In the genomic region with DNA sequence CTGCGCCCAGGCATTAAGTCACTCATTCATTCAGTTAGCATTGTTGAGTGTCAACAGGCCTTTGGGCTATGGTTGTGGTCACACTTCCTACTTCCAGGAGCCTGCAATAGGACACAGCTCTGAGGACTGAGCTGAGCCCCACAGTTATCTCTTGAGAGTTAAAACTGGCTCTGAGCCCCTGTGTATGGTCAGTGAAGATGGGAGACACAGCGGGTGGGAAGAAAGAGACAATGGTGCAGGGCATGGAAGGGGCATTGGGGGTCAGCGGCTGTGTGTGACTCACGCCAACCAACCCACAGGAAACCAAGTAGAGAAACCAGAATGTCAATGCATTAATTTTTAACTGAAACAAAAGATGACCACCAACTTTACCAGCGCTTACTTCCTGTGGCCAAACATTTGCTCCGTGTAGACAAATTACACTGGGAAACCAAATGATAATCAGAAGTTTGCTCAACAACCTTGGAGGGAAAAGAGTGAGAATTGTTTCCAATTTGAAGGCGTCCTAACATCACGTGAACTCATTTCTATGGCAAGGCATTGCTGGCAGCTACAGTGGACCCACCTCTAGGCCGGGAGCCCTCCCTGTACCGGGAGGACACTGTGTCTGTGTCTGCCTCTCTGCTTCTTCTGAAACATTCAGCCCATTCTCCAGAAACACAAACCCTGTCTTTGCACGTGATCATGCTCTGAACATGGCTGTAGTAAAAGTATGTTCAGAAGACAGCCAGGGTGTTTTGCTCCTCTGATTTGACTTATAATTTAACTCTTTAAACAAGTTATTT, we compare ENCODE assay signal across 15 cellular contexts.
DNase-seq lines count a peak whose midpoint lies in the region; ATAC-seq and TF ChIP-seq lines count a peak whose summit lies in the region.
"Had no signal": no experiment of that assay in that cellular context is flagged by ENCODE, and none has a peak within 500 bp of the region (broad histone marks: within the 10 kb centered on the region; RNA-seq: fewer than 3 reads in every experiment).

No MANE protein-coding gene starts in this region.

- peaks cover 42% of the 10 kb centered on the region for H3K4me1 ChIP-seq in Loucy (ENCODE audit: insufficient read depth, low read length, poor library complexity, severe bottlenecking)

- peak; percentile 71 for ATAC-seq in GM18861 (IDR thresholded peaks at IDR 0.05; ENCODE audit: unreplicated experiment)
- peak; percentile 51 for ATAC-seq in GM21786 (IDR thresholded peaks at IDR 0.05; ENCODE audit: unreplicated experiment)
- no peak for ATAC-seq in GM21576 (IDR thresholded peaks at IDR 0.05; ENCODE audit: unreplicated experiment)
- ATAC-seq: stimulated activated memory B cell treated with anti-CD40 and anti-IgM and Interleukin-4, amounts not matched to agents 10 μg/mL and 1 μg/mL and 100 μg/mL, for 72 hours had no signal

- no peak overlapping the region for H2AFZ ChIP-seq in Loucy (ENCODE audit: low read length)

- peak overlapping the region; percentile 11 for H3K4me2 ChIP-seq in Loucy (ENCODE audit: low read depth, low read length, poor library complexity, severe bottlenecking)
- H3K4me2 ChIP-seq: SK-N-SH had no signal

- TF ChIP-seq CTCF in Loucy (conservative IDR thresholded peaks at IDR 0.05; ENCODE audit: low read length): no peak

- H3K9ac ChIP-seq in Loucy (ENCODE audit: low read depth, low read length, poor library complexity, severe bottlenecking): no peak overlapping the region
- H3K9ac ChIP-seq: SK-N-SH had no signal

- no peaks in the 10 kb centered on the region for H4K20me1 ChIP-seq in Loucy (ENCODE audit: insufficient read depth, low read length, poor library complexity, severe bottlenecking)

- H3K9me2 ChIP-seq in Loucy (replicated peaks; ENCODE audit: low read depth, low read length): no peaks in the 10 kb centered on the region
- H3K9me2 ChIP-seq: SK-N-SH had no signal

- H3K36me3 ChIP-seq in Loucy (ENCODE audit: insufficient read depth, low read length): no peaks in the 10 kb centered on the region

- H3K9me3 ChIP-seq in Loucy (ENCODE audit: insufficient read depth, low read depth, low read length): no peaks in the 10 kb centered on the region
- H3K9me3 ChIP-seq: SK-N-SH had no signal

- H3K79me2 ChIP-seq in Loucy (ENCODE audit: insufficient read depth, low read length): no peaks in the 10 kb centered on the region

- peak; percentile 20 for DNase-seq in mesenteric fat pad (ENCODE audit: low spot score)
- DNase-seq in dedifferentiated amniotic fluid mesenchymal stem cell (ENCODE audit: extremely low spot score): no peak
- no peak for DNase-seq in hepatic stellate cell (ENCODE audit: low spot score)
- DNase-seq in DMS153 (lab: John Stamatoyannopoulos, UW): no peak
- DNase-seq: DMS53, dorsolateral prefrontal cortex, foreskin melanocyte, NCI-H1417 treated with DMSO at 0.1 percent for 48 hours, NCI-H774, SK-N-SH had no signal

- no peaks in the 10 kb centered on the region for H3F3A ChIP-seq in Loucy (ENCODE audit: low read depth)

- H3K27me3 ChIP-seq in Loucy (ENCODE audit: insufficient read depth, low read length, poor library complexity, severe bottlenecking): no peaks in the 10 kb centered on the region

- no peak overlapping the region for H3K4me3 ChIP-seq in Loucy (ENCODE audit: low read length, poor library complexity, severe bottlenecking)
- H3K4me3 ChIP-seq: dorsolateral prefrontal cortex had no signal
